18 cellular contexts compared by ENCODE assay signal in the genomic region with DNA sequence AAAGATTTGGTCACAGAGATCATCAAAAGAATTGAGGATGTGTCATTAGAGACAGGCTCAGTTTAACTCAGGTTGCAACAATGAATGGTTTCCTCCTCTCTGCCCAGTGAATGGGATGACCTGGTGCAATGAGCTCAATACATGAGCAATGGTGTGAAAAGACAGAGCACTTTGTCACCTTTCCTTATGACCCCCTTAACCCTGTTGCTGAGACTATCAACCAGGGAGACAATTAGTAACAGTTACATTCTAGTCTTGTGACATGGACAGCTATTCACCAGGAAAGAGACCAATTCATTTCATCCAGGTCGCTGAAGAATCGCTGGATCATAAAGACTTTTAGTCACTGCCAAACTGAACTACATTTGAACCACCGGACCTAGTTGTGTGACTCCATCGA. TPM values are rescaled to one million over a fixed set of nuclear protein-coding genes. Genes with fewer than 3 reads are reported as not detected.
DNase-seq lines count a peak whose midpoint lies in the region; ATAC-seq, FAIRE-seq and TF ChIP-seq lines count a peak whose summit lies in the region.
"Had no signal": no experiment of that assay in that cellular context is flagged by ENCODE, and none has a peak within 500 bp of the region (broad histone marks: within the 10 kb centered on the region; RNA-seq: fewer than 3 reads in every experiment).

No MANE protein-coding gene starts in this region.

- H3K4me3 ChIP-seq in epithelial cell of proximal tubule (ENCODE audit: low read depth, low read length) = no peak overlapping the region
- H3K4me3 ChIP-seq: BLaER1 had no signal

- FAIRE-seq in HTR-8/SVneo (lab: Jason Lieb, UNC) = peak; percentile 77
- FAIRE-seq: H54, HepG2 had no signal

- DNase-seq in HTR-8/SVneo (ENCODE audit: insufficient read length, low spot score) (no peak), epithelial cell of proximal tubule (ENCODE audit: low read depth) (peak; percentile 74), nephron progenitor cell (no peak), glomerular visceral epithelial cell (ENCODE audit: extremely low spot score) (no peak), putamen (ENCODE audit: low spot score) (no peak), NCI-H1417 treated with DMSO at 0.1 percent for 48 hours (lab: John Stamatoyannopoulos, UW) (no peak)
- DNase-seq: 8988T; Calu3; CD4-positive, alpha-beta memory T cell; DMS79 treated with DMSO at 0.1 percent for 48 hours; GF-D8; HCEC 1CT had no signal

- peaks cover 28% of the 10 kb centered on the region for H3K4me1 Mint-ChIP-seq in nephron progenitor cell
- H3K4me1 Mint-ChIP-seq: CD14-positive monocyte; CD4-positive, alpha-beta memory T cell; IgD-negative memory B cell had no signal

- H3K9me3 Mint-ChIP-seq in nephron progenitor cell = peaks cover 11% of the 10 kb centered on the region

- ATAC-seq in GM21515 (IDR thresholded peaks at IDR 0.05; ENCODE audit: unreplicated experiment) = no peak
- ATAC-seq: HepG2 had no signal

- peak overlapping the region; percentile 5 for H3K27ac Mint-ChIP-seq in nephron progenitor cell
- H3K27ac Mint-ChIP-seq: CD4-positive, alpha-beta memory T cell; IgD-negative memory B cell had no signal

- peaks cover 5% of the 10 kb centered on the region for H3K36me3 Mint-ChIP-seq in nephron progenitor cell (ENCODE audit: low read depth)
- H3K36me3 Mint-ChIP-seq: CD14-positive monocyte; CD4-positive, alpha-beta memory T cell; IgD-negative memory B cell had no signal

- no peak for TF ChIP-seq CTCF in epithelial cell of proximal tubule (conservative IDR thresholded peaks at IDR 0.05; ENCODE audit: low read depth, low read length)
- no peak for TF ChIP-seq CTCF in nephron progenitor cell (IDR thresholded peaks at IDR 0.05)

- H3K4me3 Mint-ChIP-seq in nephron progenitor cell = no peak overlapping the region
- H3K4me3 Mint-ChIP-seq: CD14-positive monocyte; CD4-positive, alpha-beta memory T cell; IgD-negative memory B cell had no signal

- H3K27me3 Mint-ChIP-seq in nephron progenitor cell (ENCODE audit: low read depth, poor library complexity) = no peaks in the 10 kb centered on the region
- H3K27me3 Mint-ChIP-seq: CD4-positive, alpha-beta memory T cell; IgD-negative memory B cell had no signal

RNA-seq across cellular contexts. Expression of a gene that starts 19.9 kb away (rescaled TPM):
- 12.5 and 34.9 TPM in 2 replicates for total RNA-seq in epithelial cell of proximal tubule
- total RNA-seq: CD4-positive, alpha-beta memory T cell; HepG2 had no signal
